ENCODE assay signal across 9 cellular contexts in genomic region chr15:40398413-40398873, GRCh38. TPM values are rescaled to one million over a fixed set of nuclear protein-coding genes. Genes with fewer than 3 reads are reported as not detected.
DNase-seq lines count a peak whose midpoint lies in the region; ATAC-seq and TF ChIP-seq lines count a peak whose summit lies in the region.
"Had no signal": no experiment of that assay in that cellular context is flagged by ENCODE, and none has a peak within 500 bp of the region (broad histone marks: within the 10 kb centered on the region; RNA-seq: fewer than 3 reads in every experiment).

No MANE protein-coding gene starts in this region.

- H4K20me1 ChIP-seq in hepatocyte (ENCODE audit: insufficient read depth, poor library complexity, severe bottlenecking), result no peaks in the 10 kb centered on the region

- H3K4me1 ChIP-seq in hepatocyte (ENCODE audit: insufficient read depth), result no peaks in the 10 kb centered on the region

- no peak for TF ChIP-seq POLR2A in GM18505 (IDR thresholded peaks at IDR 0.05; ENCODE audit: borderline replicate concordance, extremely low read depth, insufficient read depth, insufficient read length)

- no peak overlapping the region for H3K27ac ChIP-seq in hepatocyte

- no peaks in the 10 kb centered on the region for H3K27me3 ChIP-seq in hepatocyte

- peak; percentile 93 for DNase-seq in NOMO-1 treated with DMSO at 0.1 percent for 48 hours (lab: John Stamatoyannopoulos, UW; ENCODE audit: unreplicated experiment)
- peak; percentile 42 for DNase-seq in midbrain (lab: John Stamatoyannopoulos, UW)
- DNase-seq in stimulated activated CD8-positive, alpha-beta memory T cell treated with anti-CD3 and anti-CD28 coated beads, Interleukin-4, amount 100 ng/mL, for 48 hours, result no peak
- no peak for DNase-seq in activated CD8-positive, alpha-beta memory T cell treated with anti-CD3 and anti-CD28 coated beads, Interleukin-2, amount 50 U/mL, for 48 hours
- DNase-seq in hepatocyte (ENCODE audit: low spot score), result no peak

- H3K4me3 ChIP-seq in hepatocyte, result no peak overlapping the region

- TF ChIP-seq CTCF in hepatocyte (IDR thresholded peaks at IDR 0.05; ENCODE audit: poor library complexity), result no peak

- H3K79me2 ChIP-seq in hepatocyte, result no peaks in the 10 kb centered on the region

- no peaks in the 10 kb centered on the region for H3K36me3 ChIP-seq in hepatocyte (replicated peaks; ENCODE audit: insufficient read depth, low read depth)

- no peaks in the 10 kb centered on the region for H3K9me2 ChIP-seq in hepatocyte (replicated peaks; ENCODE audit: insufficient read depth)

- no peak overlapping the region for H2AFZ ChIP-seq in hepatocyte

- peak; percentile 79 for ATAC-seq in GM18505 (IDR thresholded peaks at IDR 0.05; ENCODE audit: unreplicated experiment)
- ATAC-seq in GM21786 (IDR thresholded peaks at IDR 0.05; ENCODE audit: unreplicated experiment), result peak; percentile 78
- ATAC-seq in GM19324 (IDR thresholded peaks at IDR 0.05; ENCODE audit: low FRiP score, unreplicated experiment), result no peak

- WGBS in hepatocyte (ENCODE audit: low lambda C conversion rate, missing lambda C conversion rate), result 96% methylated on average over 4 of the region's 4 CpGs

- H3K4me2 ChIP-seq in hepatocyte, result no peak overlapping the region

- H3K9me3 ChIP-seq in hepatocyte (ENCODE audit: low read depth), result no peaks in the 10 kb centered on the region

RNA-seq across cellular contexts. Expression of gene IVD, which starts 7.2 kb away (rescaled TPM):
- 27.1 and 31.5 TPM in 2 replicates for total RNA-seq in hepatocyte
- 56.6 and 71.6 TPM in 2 replicates for polyA plus RNA-seq in hepatocyte

RNA-seq across cellular contexts. Expression of gene KNSTRN, which starts 15.9 kb away (rescaled TPM):
- total RNA-seq in hepatocyte, result 22.9 and 24.0 TPM in 2 replicates
- 14.0 and 14.9 TPM in 2 replicates for polyA plus RNA-seq in hepatocyte

RNA-seq across cellular contexts. Expression of gene DISP2, which starts 40.4 kb away (rescaled TPM):
- 0.12 and 1.0 TPM in 2 replicates for total RNA-seq in hepatocyte
- polyA plus RNA-seq in hepatocyte, result 0.93 and 1.5 TPM in 2 replicates

RNA-seq across cellular contexts. Expression of gene BAHD1, which starts 42.3 kb away (rescaled TPM):
- total RNA-seq in hepatocyte, result 10.6 and 17.2 TPM in 2 replicates
- 12.3 and 13.9 TPM in 2 replicates for polyA plus RNA-seq in hepatocyte

RNA-seq across cellular contexts. Expression of gene PHGR1, which starts 47.6 kb away (rescaled TPM):
- total RNA-seq in hepatocyte, result 49.8 and 76.1 TPM in 2 replicates
- polyA plus RNA-seq in hepatocyte, result 207 and 222 TPM in 2 replicates
- total RNA-seq: posterior vena cava had no signal

Comparison
In these comparisons a context has a peak if more than half of its experiments do, and no peak if none do; other contexts are left out.
1. DNase-seq: peak in NOMO-1 treated with DMSO at 0.1 percent for 48 hours (single experiment) and midbrain (single experiment); none in stimulated activated CD8-positive, alpha-beta memory T cell treated with anti-CD3 and anti-CD28 coated beads, Interleukin-4, amount 100 ng/mL, for 48 hours (single experiment), activated CD8-positive, alpha-beta memory T cell treated with anti-CD3 and anti-CD28 coated beads, Interleukin-2, amount 50 U/mL, for 48 hours (single experiment) and hepatocyte (single experiment).